Comparison of ENCODE assay signal across 8 cellular contexts in the genomic region with DNA sequence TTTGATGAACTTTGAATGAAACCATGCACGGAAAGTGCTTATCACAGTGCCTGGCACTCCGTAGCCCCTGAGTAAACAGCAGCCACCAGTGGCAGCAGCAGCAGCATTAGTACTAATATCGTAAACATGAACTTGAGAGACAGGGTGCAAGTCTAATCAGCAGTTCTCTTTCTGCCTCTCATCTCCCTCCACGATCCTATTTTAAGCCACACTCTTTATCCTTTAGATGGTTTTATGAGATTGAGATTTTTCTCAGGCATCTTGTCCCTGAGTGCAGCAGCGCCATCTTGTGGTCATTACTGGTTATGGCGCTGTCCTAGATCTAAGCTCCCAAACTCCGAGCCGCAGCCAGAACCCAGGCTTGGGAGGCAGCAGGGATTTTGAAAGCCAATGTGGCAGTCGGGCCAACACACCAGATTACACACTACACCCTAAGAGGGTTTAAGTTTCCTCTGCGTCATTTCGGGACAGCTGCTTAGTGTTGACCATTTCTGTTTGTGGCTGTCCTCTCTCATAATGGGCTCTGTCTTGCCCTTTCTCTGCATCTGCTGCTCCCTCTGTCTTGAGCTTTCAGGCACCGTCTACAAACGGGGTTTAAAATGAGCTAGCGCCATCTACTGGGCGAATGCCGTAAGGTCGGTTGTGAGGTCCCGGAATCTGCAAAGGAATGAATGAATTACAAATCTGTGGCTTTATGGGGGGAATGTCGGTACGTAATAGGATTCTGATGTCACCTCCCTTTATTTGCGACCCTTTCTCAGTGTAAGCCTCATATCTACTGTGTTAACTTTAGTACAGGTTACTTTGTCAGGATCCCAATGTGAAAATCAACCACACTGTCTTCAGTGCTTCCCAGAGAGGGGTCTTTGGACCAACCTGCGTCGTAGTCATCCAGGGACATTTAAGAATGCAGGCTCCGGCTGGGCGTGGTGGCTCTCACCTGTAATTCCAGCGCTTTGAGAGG.
DNase-seq lines count a peak whose midpoint lies in the region; ATAC-seq and TF ChIP-seq lines count a peak whose summit lies in the region.

No MANE protein-coding gene starts in this region.

- H3K4me3 Mint-ChIP-seq in activated T-cell treated with anti-CD3 and anti-CD28 coated beads, Interleukin-2, amount 50 U/mL, for 72 hours = peak overlapping the region; percentile 75 to 82
- peak overlapping the region; percentile 12 to 90 (median 80) for H3K4me3 Mint-ChIP-seq in naive thymus-derived CD4-positive, alpha-beta T cell
- peak overlapping the region; percentile 36 for H3K4me3 Mint-ChIP-seq in stimulated activated memory B cell treated with anti-CD40 and anti-IgM and Interleukin-4, amounts not matched to agents 10 μg/mL and 1 μg/mL and 100 μg/mL, for 72 hours

- H2AFZ ChIP-seq in PC-3 (ENCODE audit: low read length) (peak overlapping the region; percentile 90), fibroblast of lung (ENCODE audit: low read length) (peak overlapping the region; percentile 100)

- peaks cover 22% of the 10 kb centered on the region for H3K4me1 Mint-ChIP-seq in activated T-cell treated with anti-CD3 and anti-CD28 coated beads, Interleukin-2, amount 50 U/mL, for 72 hours (ENCODE audit: low read depth)
- peaks cover 8 to 19% (median 13%) of the 10 kb centered on the region in 7 donors for H3K4me1 Mint-ChIP-seq in naive thymus-derived CD4-positive, alpha-beta T cell
- peaks cover 30% of the 10 kb centered on the region for H3K4me1 Mint-ChIP-seq in stimulated activated memory B cell treated with anti-CD40 and anti-IgM and Interleukin-4, amounts not matched to agents 10 μg/mL and 1 μg/mL and 100 μg/mL, for 72 hours

- no peaks in the 10 kb centered on the region for H3K36me3 Mint-ChIP-seq in activated T-cell treated with anti-CD3 and anti-CD28 coated beads, Interleukin-2, amount 50 U/mL, for 72 hours (ENCODE audit: insufficient read depth in 2 of 2)
- no peaks in the 10 kb centered on the region for H3K36me3 Mint-ChIP-seq in naive thymus-derived CD4-positive, alpha-beta T cell
- no peaks in the 10 kb centered on the region for H3K36me3 Mint-ChIP-seq in stimulated activated memory B cell treated with anti-CD40 and anti-IgM and Interleukin-4, amounts not matched to agents 10 μg/mL and 1 μg/mL and 100 μg/mL, for 72 hours

- BruUV-seq in PC-3 (replicated peaks; lab: Mats Ljungman, UMichigan) = no TSS peak

- H3K9me2 ChIP-seq in PC-3 (replicated peaks; ENCODE audit: low read length) = no peaks in the 10 kb centered on the region

- CTCF ChIA-PET in PC-3 (lab: Charles Lee) = interaction anchor here (0.6 to 1.3 kb wide), 11 partner anchors 17 to 244 kb away, joined by 3 to 21 read pairs (median 4); a partner anchor contains a TSS
- CTCF ChIA-PET in naive thymus-derived CD4-positive, alpha-beta T cell (lab: Charles Lee) = interaction anchor here (0.6 to 3.6 kb wide), 66 partner anchors 9 to 926 kb away, joined by 3 to 37 read pairs (median 4); a partner anchor contains a TSS

- H3K9ac ChIP-seq in PC-3 (ENCODE audit: low read length) (no peak overlapping the region), fibroblast of lung (ENCODE audit: insufficient read depth, low read length) (peak overlapping the region; percentile 50)

- intact Hi-C loops in PC-3 (cut with micrococcal nuclease) = loop anchor here (1.0 to 2.0 kb wide), 3 partner anchors 64 to 432 kb away; a partner anchor contains a TSS
- intact Hi-C loops in naive thymus-derived CD4-positive, alpha-beta T cell (cut with micrococcal nuclease) = loop anchor here (1.0 to 10.0 kb wide), 14 partner anchors 59 to 952 kb away; a partner anchor contains a TSS

- H3K4me1 ChIP-seq in PC-3 (ENCODE audit: insufficient read depth, low read length) = no peaks in the 10 kb centered on the region
- H3K4me1 ChIP-seq in fibroblast of lung (ENCODE audit: control insufficient read depth, extremely low read depth, insufficient read depth, low read length) = no peaks in the 10 kb centered on the region
- peaks cover 3 to 5% of the 10 kb centered on the region in 2 donors for H3K4me1 ChIP-seq in naive thymus-derived CD4-positive, alpha-beta T cell (ENCODE audit: control insufficient read depth in 2 of 2, insufficient read depth in 2 of 2, low read length in 2 of 2)

- H3K79me2 ChIP-seq in PC-3 (ENCODE audit: low read length) = no peaks in the 10 kb centered on the region
- H3K79me2 ChIP-seq in fibroblast of lung (ENCODE audit: control insufficient read depth, insufficient read depth, low read length) = no peaks in the 10 kb centered on the region

- H3K36me3 ChIP-seq in PC-3 (ENCODE audit: low read depth, low read length) (no peaks in the 10 kb centered on the region; the same call in 1 of the 2 replicates), fibroblast of lung (ENCODE audit: control insufficient read depth, insufficient read depth, low read length) (no peaks in the 10 kb centered on the region)
- H3K36me3 ChIP-seq in naive thymus-derived CD4-positive, alpha-beta T cell (ENCODE audit: control insufficient read depth in 2 of 3, insufficient read depth in 3 of 3, low read length in 3 of 3) = no peaks in the 10 kb centered on the region

- peak overlapping the region; percentile 39 for H3K27ac Mint-ChIP-seq in activated T-cell treated with anti-CD3 and anti-CD28 coated beads, Interleukin-2, amount 50 U/mL, for 72 hours
- peak overlapping the region; percentile 15 to 92 (median 81) for H3K27ac Mint-ChIP-seq in naive thymus-derived CD4-positive, alpha-beta T cell
- peak overlapping the region; percentile 24 for H3K27ac Mint-ChIP-seq in stimulated activated memory B cell treated with anti-CD40 and anti-IgM and Interleukin-4, amounts not matched to agents 10 μg/mL and 1 μg/mL and 100 μg/mL, for 72 hours

- no peak overlapping the region for H3K27ac ChIP-seq in PC-3 (ENCODE audit: low read length)
- no peak overlapping the region for H3K27ac ChIP-seq in fibroblast of lung (ENCODE audit: insufficient read depth, low read length)
- no peak overlapping the region for H3K27ac ChIP-seq in naive thymus-derived CD4-positive, alpha-beta T cell (ENCODE audit: low read depth, low read length)

- H3K9me3 ChIP-seq in PC-3 (ENCODE audit: low read length) (no peaks in the 10 kb centered on the region), fibroblast of lung (ENCODE audit: control insufficient read depth, insufficient read depth, low read depth, low read length) (no peaks in the 10 kb centered on the region)
- H3K9me3 ChIP-seq in naive thymus-derived CD4-positive, alpha-beta T cell (ENCODE audit: control insufficient read depth in 2 of 3, low read length in 3 of 3) = no peaks in the 10 kb centered on the region

- no peaks in the 10 kb centered on the region for H3K27me3 Mint-ChIP-seq in activated T-cell treated with anti-CD3 and anti-CD28 coated beads, Interleukin-2, amount 50 U/mL, for 72 hours (ENCODE audit: low read depth)
- H3K27me3 Mint-ChIP-seq in naive thymus-derived CD4-positive, alpha-beta T cell = no peaks in the 10 kb centered on the region
- peaks cover 8% of the 10 kb centered on the region for H3K27me3 Mint-ChIP-seq in stimulated activated memory B cell treated with anti-CD40 and anti-IgM and Interleukin-4, amounts not matched to agents 10 μg/mL and 1 μg/mL and 100 μg/mL, for 72 hours

- POLR2A ChIA-PET in PC-3 (lab: Charles Lee; ENCODE audit: unreplicated experiment) = interaction anchor here (0.6 kb wide), 1 partner anchor 56 kb away, joined by 3 read pairs; no protein-coding TSS in a partner anchor
- POLR2A ChIA-PET in naive thymus-derived CD4-positive, alpha-beta T cell (lab: Charles Lee) = interaction anchor here (0.6 to 1.4 kb wide), 9 partner anchors 13 to 782 kb away, joined by 3 to 5 read pairs (median 3); a partner anchor contains a TSS

- H3K4me2 ChIP-seq in PC-3 (ENCODE audit: low read length) = peak overlapping the region; percentile 89
- peak overlapping the region; percentile 96 for H3K4me2 ChIP-seq in fibroblast of lung (ENCODE audit: extremely low read depth, insufficient read depth, low read length)

- H3F3A ChIP-seq in PC-3 (ENCODE audit: low read length, unreplicated experiment) = no peaks in the 10 kb centered on the region

- in situ Hi-C loops in KBM-7 (cut with MboI; ENCODE audit: low pct_unique_long_range_greater_than_20kb, low sequenced_read_pairs) = loop anchor here (25.0 kb wide), 1 partner anchor 419 kb away; no protein-coding TSS in a partner anchor

- H3K4me3 ChIP-seq in PC-3 (ENCODE audit: low read length) = peak overlapping the region; percentile 65
- H3K4me3 ChIP-seq in fibroblast of lung (replicated peaks in 1 of 4; ENCODE audit: control extremely low read depth in 1 of 4, insufficient read depth in 1 of 4, low read depth in 3 of 4, low read length in 4 of 4) = peak overlapping the region; percentile 54 to 63 (median 56)
- peak overlapping the region; percentile 34 for H3K4me3 ChIP-seq in naive thymus-derived CD4-positive, alpha-beta T cell (ENCODE audit: low read length)

- ATAC-seq in GM21737 (IDR thresholded peaks at IDR 0.05; ENCODE audit: unreplicated experiment) (peak; percentile 78), PC-3 (peak; percentile 95)
- ATAC-seq in activated T-cell treated with anti-CD3 and anti-CD28 coated beads, Interleukin-2, amount 50 U/mL, for 72 hours (replicated peaks in 1 of 2) = peak; percentile 93 to 96
- peak; percentile 98 for ATAC-seq in naive thymus-derived CD4-positive, alpha-beta T cell
- peak; percentile 89 for ATAC-seq in stimulated activated memory B cell treated with anti-CD40 and anti-IgM and Interleukin-4, amounts not matched to agents 10 μg/mL and 1 μg/mL and 100 μg/mL, for 72 hours

- H3K9me3 Mint-ChIP-seq in activated T-cell treated with anti-CD3 and anti-CD28 coated beads, Interleukin-2, amount 50 U/mL, for 72 hours = no peaks in the 10 kb centered on the region
- peaks cover 0 to 1% (median 0%) of the 10 kb centered on the region in 11 donors for H3K9me3 Mint-ChIP-seq in naive thymus-derived CD4-positive, alpha-beta T cell
- H3K9me3 Mint-ChIP-seq in stimulated activated memory B cell treated with anti-CD40 and anti-IgM and Interleukin-4, amounts not matched to agents 10 μg/mL and 1 μg/mL and 100 μg/mL, for 72 hours = no peaks in the 10 kb centered on the region

- no peaks in the 10 kb centered on the region for H4K20me1 ChIP-seq in PC-3 (ENCODE audit: low read length)
- no peaks in the 10 kb centered on the region for H4K20me1 ChIP-seq in fibroblast of lung (ENCODE audit: control insufficient read depth, extremely low read depth, insufficient read depth, low read length)

- peak; percentile 36 for DNase-seq in DMS79 (lab: John Stamatoyannopoulos, UW)
- DNase-seq in KBM-7 = peak; percentile 94
- DNase-seq in PC-3 = peak; percentile 84
- DNase-seq in activated T-cell treated with anti-CD3 and anti-CD28 coated beads, Interleukin-2, amount 50 U/mL, for 72 hours = peak; percentile 82 to 86
- DNase-seq in fibroblast of lung (ENCODE audit: low read depth in 2 of 2) = peak; percentile 79 to 93
- DNase-seq in naive thymus-derived CD4-positive, alpha-beta T cell = peak; percentile 66 to 92 (median 89)

- peak; percentile 86 for TF ChIP-seq CTCF in PC-3 (conservative IDR thresholded peaks at IDR 0.05; ENCODE audit: low read depth, low read length)
- peak; percentile 67 to 81 for TF ChIP-seq CTCF in fibroblast of lung (conservative IDR thresholded peaks at IDR 0.05 in 1 of 2, IDR thresholded peaks at IDR 0.05 in 1 of 2; ENCODE audit: low read depth in 1 of 2, low read length in 2 of 2)

- H3K27me3 ChIP-seq in PC-3 (ENCODE audit: low read length) = no peaks in the 10 kb centered on the region
- no peaks in the 10 kb centered on the region for H3K27me3 ChIP-seq in fibroblast of lung (ENCODE audit: control insufficient read depth, insufficient read depth, low read length)
- H3K27me3 ChIP-seq in naive thymus-derived CD4-positive, alpha-beta T cell (ENCODE audit: control insufficient read depth in 2 of 2, insufficient read depth in 2 of 2, low read length in 2 of 2) = no peaks in the 10 kb centered on the region

Comparison
In these comparisons a context has a peak if more than half of its experiments do, and no peak if none do; other contexts are left out.
1. DNase-seq: peak in every context shown above with its lines; median percentile 94 in KBM-7; 89 in naive thymus-derived CD4-positive, alpha-beta T cell; 86 in fibroblast of lung; 84 in PC-3; 84 in activated T-cell treated with anti-CD3 and anti-CD28 coated beads, Interleukin-2, amount 50 U/mL, for 72 hours; 36 in DMS79.
2. H3K27ac Mint-ChIP-seq: peak in every context shown above with its lines; median percentile 81 in naive thymus-derived CD4-positive, alpha-beta T cell; 39 in activated T-cell treated with anti-CD3 and anti-CD28 coated beads, Interleukin-2, amount 50 U/mL, for 72 hours; 24 in stimulated activated memory B cell treated with anti-CD40 and anti-IgM and Interleukin-4, amounts not matched to agents 10 μg/mL and 1 μg/mL and 100 μg/mL, for 72 hours.